1 cellular context compared by ENCODE assay signal in the genomic region with DNA sequence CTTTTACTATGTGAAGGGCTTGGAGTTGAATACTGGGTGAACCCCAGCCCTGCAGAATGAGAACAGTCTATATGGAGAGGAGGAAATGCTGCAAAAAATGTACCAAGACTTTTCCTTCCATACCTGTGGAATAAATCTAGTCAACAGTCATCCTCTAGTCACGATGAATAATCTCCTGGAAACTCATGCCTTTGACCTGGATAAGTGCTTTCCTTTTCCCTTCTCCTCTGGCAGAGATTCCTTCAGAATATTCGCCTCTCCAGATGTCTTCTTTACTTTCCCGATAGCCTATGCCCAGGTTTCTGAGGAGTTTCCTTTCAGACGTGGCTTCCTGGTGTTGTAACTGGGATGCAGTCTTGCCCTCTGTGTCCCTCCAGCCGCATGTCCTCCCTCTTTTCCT.
TF ChIP-seq lines count a peak whose summit lies in the region.

No MANE protein-coding gene starts in this region.

TF ChIP-seq in GM23338, 12 proteins besides CTCF, POLR2A, EP300 and RAD21:
- TF ChIP-seq, protein P1, sequence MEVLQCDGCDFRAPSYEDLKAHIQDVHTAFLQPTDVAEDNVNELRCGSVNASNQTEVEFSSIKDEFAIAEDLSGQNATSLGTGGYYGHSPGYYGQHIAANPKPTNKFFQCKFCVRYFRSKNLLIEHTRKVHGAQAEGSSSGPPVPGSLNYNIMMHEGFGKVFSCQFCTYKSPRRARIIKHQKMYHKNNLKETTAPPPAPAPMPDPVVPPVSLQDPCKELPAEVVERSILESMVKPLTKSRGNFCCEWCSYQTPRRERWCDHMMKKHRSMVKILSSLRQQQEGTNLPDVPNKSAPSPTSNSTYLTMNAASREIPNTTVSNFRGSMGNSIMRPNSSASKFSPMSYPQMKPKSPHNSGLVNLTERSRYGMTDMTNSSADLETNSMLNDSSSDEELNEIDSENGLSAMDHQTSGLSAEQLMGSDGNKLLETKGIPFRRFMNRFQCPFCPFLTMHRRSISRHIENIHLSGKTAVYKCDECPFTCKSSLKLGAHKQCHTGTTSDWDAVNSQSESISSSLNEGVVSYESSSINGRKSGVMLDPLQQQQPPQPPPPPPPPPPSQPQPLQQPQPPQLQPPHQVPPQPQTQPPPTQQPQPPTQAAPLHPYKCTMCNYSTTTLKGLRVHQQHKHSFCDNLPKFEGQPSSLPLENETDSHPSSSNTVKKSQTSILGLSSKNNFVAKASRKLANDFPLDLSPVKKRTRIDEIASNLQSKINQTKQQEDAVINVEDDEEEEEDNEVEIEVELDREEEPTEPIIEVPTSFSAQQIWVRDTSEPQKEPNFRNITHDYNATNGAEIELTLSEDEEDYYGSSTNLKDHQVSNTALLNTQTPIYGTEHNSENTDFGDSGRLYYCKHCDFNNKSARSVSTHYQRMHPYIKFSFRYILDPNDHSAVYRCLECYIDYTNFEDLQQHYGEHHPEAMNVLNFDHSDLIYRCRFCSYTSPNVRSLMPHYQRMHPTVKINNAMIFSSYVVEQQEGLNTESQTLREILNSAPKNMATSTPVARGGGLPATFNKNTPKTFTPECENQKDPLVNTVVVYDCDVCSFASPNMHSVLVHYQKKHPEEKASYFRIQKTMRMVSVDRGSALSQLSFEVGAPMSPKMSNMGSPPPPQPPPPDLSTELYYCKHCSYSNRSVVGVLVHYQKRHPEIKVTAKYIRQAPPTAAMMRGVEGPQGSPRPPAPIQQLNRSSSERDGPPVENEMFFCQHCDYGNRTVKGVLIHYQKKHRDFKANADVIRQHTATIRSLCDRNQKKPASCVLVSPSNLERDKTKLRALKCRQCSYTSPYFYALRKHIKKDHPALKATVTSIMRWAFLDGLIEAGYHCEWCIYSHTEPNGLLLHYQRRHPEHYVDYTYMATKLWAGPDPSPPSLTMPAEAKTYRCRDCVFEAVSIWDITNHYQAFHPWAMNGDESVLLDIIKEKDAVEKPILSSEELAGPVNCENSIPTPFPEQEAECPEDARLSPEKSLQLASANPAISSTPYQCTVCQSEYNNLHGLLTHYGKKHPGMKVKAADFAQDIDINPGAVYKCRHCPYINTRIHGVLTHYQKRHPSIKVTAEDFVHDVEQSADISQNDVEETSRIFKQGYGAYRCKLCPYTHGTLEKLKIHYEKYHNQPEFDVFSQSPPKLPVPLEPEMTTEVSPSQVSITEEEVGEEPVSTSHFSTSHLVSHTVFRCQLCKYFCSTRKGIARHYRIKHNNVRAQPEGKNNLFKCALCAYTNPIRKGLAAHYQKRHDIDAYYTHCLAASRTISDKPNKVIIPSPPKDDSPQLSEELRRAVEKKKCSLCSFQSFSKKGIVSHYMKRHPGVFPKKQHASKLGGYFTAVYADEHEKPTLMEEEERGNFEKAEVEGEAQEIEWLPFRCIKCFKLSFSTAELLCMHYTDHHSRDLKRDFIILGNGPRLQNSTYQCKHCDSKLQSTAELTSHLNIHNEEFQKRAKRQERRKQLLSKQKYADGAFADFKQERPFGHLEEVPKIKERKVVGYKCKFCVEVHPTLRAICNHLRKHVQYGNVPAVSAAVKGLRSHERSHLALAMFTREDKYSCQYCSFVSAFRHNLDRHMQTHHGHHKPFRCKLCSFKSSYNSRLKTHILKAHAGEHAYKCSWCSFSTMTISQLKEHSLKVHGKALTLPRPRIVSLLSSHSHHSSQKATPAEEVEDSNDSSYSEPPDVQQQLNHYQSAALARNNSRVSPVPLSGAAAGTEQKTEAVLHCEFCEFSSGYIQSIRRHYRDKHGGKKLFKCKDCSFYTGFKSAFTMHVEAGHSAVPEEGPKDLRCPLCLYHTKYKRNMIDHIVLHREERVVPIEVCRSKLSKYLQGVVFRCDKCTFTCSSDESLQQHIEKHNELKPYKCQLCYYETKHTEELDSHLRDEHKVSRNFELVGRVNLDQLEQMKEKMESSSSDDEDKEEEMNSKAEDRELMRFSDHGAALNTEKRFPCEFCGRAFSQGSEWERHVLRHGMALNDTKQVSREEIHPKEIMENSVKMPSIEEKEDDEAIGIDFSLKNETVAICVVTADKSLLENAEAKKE (CRISPR knock-in tag; IDR thresholded peaks at IDR 0.05) = no peak
- TF ChIP-seq ZNF114 (CRISPR knock-in tag; IDR thresholded peaks at IDR 0.05) = no peak
- no peak for TF ChIP-seq ZNF331 (CRISPR knock-in tag; IDR thresholded peaks at IDR 0.05; ENCODE audit: low read depth)
- no peak for TF ChIP-seq NANOG (IDR thresholded peaks at IDR 0.05; ENCODE audit: borderline replicate concordance)
- TF ChIP-seq STAT1 (IDR thresholded peaks at IDR 0.05; ENCODE audit: unreplicated experiment) = no peak
- TF ChIP-seq REST (IDR thresholded peaks at IDR 0.05; ENCODE audit: unreplicated experiment) = no peak
- TF ChIP-seq, protein P2, sequence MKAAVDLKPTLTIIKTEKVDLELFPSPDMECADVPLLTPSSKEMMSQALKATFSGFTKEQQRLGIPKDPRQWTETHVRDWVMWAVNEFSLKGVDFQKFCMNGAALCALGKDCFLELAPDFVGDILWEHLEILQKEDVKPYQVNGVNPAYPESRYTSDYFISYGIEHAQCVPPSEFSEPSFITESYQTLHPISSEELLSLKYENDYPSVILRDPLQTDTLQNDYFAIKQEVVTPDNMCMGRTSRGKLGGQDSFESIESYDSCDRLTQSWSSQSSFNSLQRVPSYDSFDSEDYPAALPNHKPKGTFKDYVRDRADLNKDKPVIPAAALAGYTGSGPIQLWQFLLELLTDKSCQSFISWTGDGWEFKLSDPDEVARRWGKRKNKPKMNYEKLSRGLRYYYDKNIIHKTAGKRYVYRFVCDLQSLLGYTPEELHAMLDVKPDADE (IDR thresholded peaks at IDR 0.05) = no peak
- no peak for TF ChIP-seq EZH2 (IDR thresholded peaks at IDR 0.05; ENCODE audit: low read depth, unreplicated experiment)
- no peak for TF ChIP-seq POLR2AphosphoS5 (IDR thresholded peaks at IDR 0.05; ENCODE audit: low read depth)
- no peak for TF ChIP-seq EZH2phosphoT487 (IDR thresholded peaks at IDR 0.05; ENCODE audit: unreplicated experiment)
- no peak for TF ChIP-seq CREB1 (CRISPR knock-in tag; IDR thresholded peaks at IDR 0.05; ENCODE audit: low read depth)
- no peak for TF ChIP-seq JUNB (IDR thresholded peaks at IDR 0.05; ENCODE audit: unreplicated experiment)
TF ChIP-seq in GM23338: peak in this region for 0.
